ENCODE assay signal across 12 cellular contexts in the genomic region with DNA sequence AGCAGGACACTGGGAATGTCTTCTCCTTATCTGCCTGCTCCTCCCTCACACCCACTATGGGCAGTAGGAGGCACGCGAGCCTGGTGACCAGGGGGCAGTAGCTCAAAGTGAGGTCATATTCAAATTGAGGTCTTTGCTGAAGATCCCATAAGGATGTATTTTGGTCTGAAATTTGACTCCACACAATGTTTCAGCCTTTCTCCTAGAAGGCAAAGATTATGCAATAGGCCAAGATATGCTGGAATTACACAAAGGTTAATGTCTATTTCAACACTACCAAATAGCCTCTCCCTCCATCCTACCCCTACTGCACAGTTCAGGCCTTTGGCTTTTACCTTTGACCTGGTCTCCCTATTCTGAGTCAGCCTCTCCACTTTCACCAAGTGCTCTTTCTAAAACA.
A peak's percentile ranks its signal among the peaks of the same experiment; 100 is the strongest.
DNase-seq lines count a peak whose midpoint lies in the region; ATAC-seq and TF ChIP-seq lines count a peak whose summit lies in the region.
"Had no signal": no experiment of that assay in that cellular context is flagged by ENCODE, and none has a peak within 500 bp of the region (broad histone marks: within the 10 kb centered on the region; RNA-seq: fewer than 3 reads in every experiment).

No MANE protein-coding gene starts in this region.

- intact Hi-C loops in upper lobe of right lung (cut with DNase I) = no loop called here

- in situ Hi-C loops in astrocyte of the spinal cord (cut with HindIII; ENCODE audit: low sequenced_read_pairs) = no loop called here

- ATAC-seq in upper lobe of right lung (peak; percentile 78), HG03095 (IDR thresholded peaks at IDR 0.05; ENCODE audit: unreplicated experiment) (no peak), HG02938 (IDR thresholded peaks at IDR 0.05; ENCODE audit: unreplicated experiment) (no peak)

- DNase-seq in DMS 273 (lab: John Stamatoyannopoulos, UW; ENCODE audit: unreplicated experiment) (peak; percentile 33), DMS 273 treated with DMSO at 0.1 percent for 48 hours (lab: John Stamatoyannopoulos, UW) (no peak), astrocyte of the spinal cord (ENCODE audit: low read depth, low spot score) (peak; percentile 14), iris pigment epithelial cell (ENCODE audit: low read depth) (peak; percentile 66), upper lobe of right lung (no peak), epidermal melanocyte (ENCODE audit: insufficient read length, low spot score) (no peak)
- DNase-seq: activated B cell treated with CpG ODN at 0.5 μM for 24 hours; activated effector memory CD4-positive, alpha-beta T cell treated with Interleukin-2 at 50 U/mL for 16 hours had no signal

- H3K9me3 ChIP-seq in upper lobe of right lung = no peaks in the 10 kb centered on the region

- H3K27ac ChIP-seq in upper lobe of right lung = no peak overlapping the region
- H3K27ac ChIP-seq: 22Rv1, RWPE1 had no signal

- no peak for TF ChIP-seq CTCF in astrocyte of the spinal cord (IDR thresholded peaks at IDR 0.05; ENCODE audit: low read depth, low read length)
- no peak for TF ChIP-seq CTCF in upper lobe of right lung (IDR thresholded peaks at IDR 0.05)

- H3K4me1 ChIP-seq in upper lobe of right lung = peaks cover 17% of the 10 kb centered on the region

- H3K36me3 ChIP-seq in upper lobe of right lung = no peaks in the 10 kb centered on the region

- no peaks in the 10 kb centered on the region for H3K27me3 ChIP-seq in upper lobe of right lung

- H3K4me3 ChIP-seq in astrocyte of the spinal cord (ENCODE audit: low read depth, low read length) (no peak overlapping the region), upper lobe of right lung (no peak overlapping the region)

Comparison
In these comparisons a context has a peak if more than half of its experiments do, and no peak if none do; other contexts are left out.
1. DNase-seq: peak in DMS 273 (single experiment), astrocyte of the spinal cord (single experiment) and iris pigment epithelial cell (single experiment); none in DMS 273 treated with DMSO at 0.1 percent for 48 hours (single experiment), upper lobe of right lung (single experiment) and epidermal melanocyte (single experiment).